Comparison of ENCODE assay signal across 8 cellular contexts in the genomic region with DNA sequence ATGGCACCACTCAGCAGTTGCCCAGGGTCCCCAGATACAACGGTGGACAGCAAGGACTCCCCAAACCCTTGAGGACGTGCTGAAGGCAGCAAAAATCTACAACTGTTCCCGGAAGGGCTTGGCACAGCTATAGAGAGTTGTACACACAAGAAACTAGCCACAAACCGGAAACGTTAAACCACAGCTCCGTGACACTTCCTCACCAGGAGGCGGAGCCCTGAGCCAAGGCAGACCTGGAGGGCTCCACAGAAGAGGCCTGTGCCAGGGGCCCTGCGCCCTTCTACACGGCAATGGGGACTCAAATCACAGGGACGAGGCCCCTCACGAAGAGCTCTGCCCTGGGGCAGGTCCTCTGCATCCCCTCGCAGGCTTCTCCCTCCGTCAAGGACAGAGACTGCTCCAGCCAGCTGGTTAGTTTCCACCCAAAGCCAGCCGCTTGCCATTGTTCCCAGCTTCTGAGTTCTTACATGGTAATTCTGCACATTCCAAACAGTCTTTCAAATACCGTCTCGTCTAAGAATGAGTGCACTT.
A peak's percentile ranks its signal among the peaks of the same experiment; 100 is the strongest.
DNase-seq lines count a peak whose midpoint lies in the region; ATAC-seq, FAIRE-seq and TF ChIP-seq lines count a peak whose summit lies in the region.

No MANE protein-coding gene starts in this region.

- H3K4me1 ChIP-seq in OCI-LY1 (ENCODE audit: insufficient read depth, low read length, severe bottlenecking) (peaks cover 10% of the 10 kb centered on the region), prostate gland (replicated peaks) (peaks cover 31% of the 10 kb centered on the region)

- H3K4me3 ChIP-seq in OCI-LY1 (ENCODE audit: low read depth, low read length, poor library complexity, severe bottlenecking) (peak overlapping the region; percentile 26), fibroblast of mammary gland (ENCODE audit: control insufficient read depth, low read depth, low read length) (no peak overlapping the region), prostate gland (no peak overlapping the region)

- DNase-seq in GM13977 (ENCODE audit: low spot score) (peak; percentile 86), fibroblast of mammary gland (ENCODE audit: low read depth) (peak; percentile 76), prostate gland (ENCODE audit: low spot score) (peak; percentile 34), ureter (ENCODE audit: low spot score) (peak; percentile 86), HTR-8/SVneo (ENCODE audit: insufficient read length, low spot score) (no peak)
- DNase-seq in activated T-cell treated with anti-CD3 and anti-CD28 coated beads, Interleukin-2, amount 50 U/mL, for 1 hour, result peak; percentile 83

- H3K9me3 ChIP-seq in OCI-LY1 (ENCODE audit: low read length) (no peaks in the 10 kb centered on the region), prostate gland (no peaks in the 10 kb centered on the region)

- H2AFZ ChIP-seq in OCI-LY1 (ENCODE audit: low read length), result no peak overlapping the region

- H3K4me2 ChIP-seq in OCI-LY1 (ENCODE audit: low read length), result peak overlapping the region; percentile 31; the same call in 1 of the 2 replicates

- TF ChIP-seq CTCF in GM13977 (IDR thresholded peaks at IDR 0.05; ENCODE audit: extremely low read depth, insufficient read depth, missing control alignments) (peak; percentile 61), OCI-LY1 (IDR thresholded peaks at IDR 0.05; ENCODE audit: low read length) (peak; percentile 41), fibroblast of mammary gland (conservative IDR thresholded peaks at IDR 0.05; ENCODE audit: control insufficient read depth, insufficient read depth, low read depth, low read length) (peak; percentile 10), prostate gland (IDR thresholded peaks at IDR 0.05) (peak in 2 of 4 experiments; percentile 32 to 47)

- H3K9me2 ChIP-seq in OCI-LY1 (ENCODE audit: low read depth, low read length), result no peaks in the 10 kb centered on the region

- FAIRE-seq in HTR-8/SVneo (lab: Jason Lieb, UNC), result no peak

- H3K27ac ChIP-seq in OCI-LY1 (ENCODE audit: low read depth, low read length, poor library complexity, severe bottlenecking) (no peak overlapping the region), prostate gland (peak overlapping the region; percentile 74 to 75)

- H3K36me3 ChIP-seq in OCI-LY1 (ENCODE audit: insufficient read depth, low read length), result no peaks in the 10 kb centered on the region
- H3K36me3 ChIP-seq in prostate gland, result no peaks in the 10 kb centered on the region

- ATAC-seq in HG02852 (IDR thresholded peaks at IDR 0.05; ENCODE audit: unreplicated experiment), result peak; percentile 97

- H3K27me3 ChIP-seq in OCI-LY1 (ENCODE audit: insufficient read depth, low read length) (peaks cover 4% of the 10 kb centered on the region; the same call in 1 of the 2 replicates), prostate gland (replicated peaks; ENCODE audit: insufficient read depth) (no peaks in the 10 kb centered on the region)

- no peak for TF ChIP-seq POLR2A in prostate gland (IDR thresholded peaks at IDR 0.05)

- WGBS in prostate gland, result 29% methylated on average over 16 of the region's 16 CpGs

- no peaks in the 10 kb centered on the region for H3F3A ChIP-seq in OCI-LY1 (ENCODE audit: insufficient read depth, low read length)

- H3K79me2 ChIP-seq in OCI-LY1 (ENCODE audit: insufficient read depth, low read length), result no peaks in the 10 kb centered on the region

- H4K20me1 ChIP-seq in OCI-LY1 (ENCODE audit: insufficient read depth, low read length), result peaks cover 2% of the 10 kb centered on the region; the same call in 1 of the 2 replicates

- intact Hi-C loops in prostate gland (cut with DNase I), result no loop called here

- in situ Hi-C loops in GM13977 (cut with MboI; ENCODE audit: low pct_unique_long_range_greater_than_20kb, low sequenced_read_pairs, unreplicated experiment), result no loop called here

- no peak overlapping the region for H3K9ac ChIP-seq in OCI-LY1 (ENCODE audit: low read length)
